Comparison of ENCODE assay signal across 15 cellular contexts in the genomic region with DNA sequence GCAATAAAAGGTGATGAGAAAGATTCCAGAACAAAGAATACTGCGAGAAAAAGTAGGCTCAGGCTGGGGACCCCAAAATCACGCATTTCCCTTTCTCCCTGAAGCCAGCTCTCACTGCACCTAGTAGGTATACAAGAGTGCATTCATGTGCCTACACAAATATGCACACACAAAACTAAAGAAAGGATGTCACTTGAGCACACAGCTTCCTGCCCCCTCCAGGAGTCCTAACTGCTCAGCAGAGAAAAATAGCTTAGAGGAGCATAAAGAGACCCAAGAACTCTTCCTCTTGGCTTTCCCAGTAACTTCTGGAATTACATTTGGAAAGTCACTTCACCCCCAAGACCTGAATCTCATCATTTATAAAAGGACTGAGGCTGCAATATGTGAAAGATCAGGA.
"Had no signal": no experiment of that assay in that cellular context is flagged by ENCODE, and none has a peak within 500 bp of the region (broad histone marks: within the 10 kb centered on the region; RNA-seq: fewer than 3 reads in every experiment).

No MANE protein-coding gene starts in this region.

- H3K27ac Mint-ChIP-seq: endodermal cell; T-helper 2 cell treated with Interferon-gamma antibody and Interleukin-4, amounts not matched to agents 5 μg/mL and 100 μg/mL, for 36 hours had no signal

- H3K27me3 Mint-ChIP-seq: stimulated activated naive CD8-positive, alpha-beta T cell treated with anti-CD3 and anti-CD28 coated beads, Interleukin-15, amount 100 ng/mL, for 72 hours had no signal

- H3K4me3 Mint-ChIP-seq: endodermal cell; stimulated activated naive CD8-positive, alpha-beta T cell treated with anti-CD3 and anti-CD28 coated beads, Interleukin-15, amount 100 ng/mL, for 72 hours; T-helper 2 cell treated with Interferon-gamma antibody and Interleukin-4, amounts not matched to agents 5 μg/mL and 100 μg/mL, for 36 hours had no signal

- ATAC-seq: left colon had no signal

- H3K4me1 ChIP-seq: uterus had no signal

- H3K9me3 ChIP-seq: adrenal gland, mucosa of descending colon, thoracic aorta, uterus had no signal

- H3K27me3 ChIP-seq: adrenal gland, uterus had no signal

- DNase-seq: activated CD4-positive, alpha-beta T cell treated with anti-CD3 and anti-CD28 coated beads, Interleukin-2, amount 50 U/mL, for 4 hours; activated gamma-delta T cell treated with Interleukin-2 at 50 U/mL for 16 hours; activated T-cell treated with anti-CD3 and anti-CD28 coated beads, Interleukin-2, amount 50 U/mL, for 48 hours; adrenal gland; caudate nucleus; endodermal cell; hippocampal formation; left colon; mucosa of descending colon; stimulated activated CD4-positive, alpha-beta T cell treated with anti-CD3 and anti-CD28 coated beads, Interleukin-15, amount 100 ng/mL, for 24 hours; stimulated activated CD4-positive, alpha-beta T cell treated with anti-CD3 and anti-CD28 coated beads, Interleukin-4, amount 100 ng/mL, for 24 hours; stimulated activated naive CD8-positive, alpha-beta T cell treated with anti-CD3 and anti-CD28 coated beads, Interleukin-15, amount 100 ng/mL, for 72 hours; uterus had no signal

- H3K27ac ChIP-seq: adrenal gland, thoracic aorta, uterus had no signal

- H3K36me3 ChIP-seq: adrenal gland, thoracic aorta, uterus had no signal

- H3K4me3 ChIP-seq: adrenal gland, mucosa of descending colon, thoracic aorta, uterus had no signal
